Comparison of ENCODE assay signal across 19 cellular contexts in the genomic region with DNA sequence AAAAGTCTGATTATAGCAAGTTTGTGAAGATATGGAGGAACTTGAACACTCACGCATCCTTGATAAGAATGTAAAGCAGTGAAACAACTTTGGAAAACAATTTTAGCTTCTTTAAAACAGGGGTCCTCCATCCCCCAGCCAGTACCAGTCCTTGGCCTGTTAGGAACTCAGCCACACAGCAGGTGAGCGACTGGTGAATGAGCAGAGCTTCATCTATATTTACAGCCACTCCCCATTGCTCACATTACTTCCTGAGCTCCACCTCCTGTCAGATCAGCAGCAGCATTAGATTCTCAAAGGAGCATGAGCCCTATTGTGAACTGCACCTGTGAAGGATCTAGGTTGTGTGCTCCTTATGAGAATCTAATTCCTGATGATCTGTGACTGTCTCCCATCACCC.
A peak's percentile ranks its signal among the peaks of the same experiment; 100 is the strongest.
DNase-seq lines count a peak whose midpoint lies in the region; ATAC-seq, FAIRE-seq and TF ChIP-seq lines count a peak whose summit lies in the region.
"Had no signal": no experiment of that assay in that cellular context is flagged by ENCODE, and none has a peak within 500 bp of the region (broad histone marks: within the 10 kb centered on the region; RNA-seq: fewer than 3 reads in every experiment).

No MANE protein-coding gene starts in this region.

- H2BK5ac ChIP-seq in H1 (ENCODE audit: low read depth, low read length) = no peak overlapping the region

- no peaks in the 10 kb centered on the region for H3K79me2 ChIP-seq in Karpas-422 (ENCODE audit: low read length)
- H3K79me2 ChIP-seq in H1 (ENCODE audit: control insufficient read depth in 1 of 2, insufficient read depth in 2 of 2, low read length in 2 of 2) = no peaks in the 10 kb centered on the region

- H3K4me1 ChIP-seq in Karpas-422 (ENCODE audit: low read length) (peaks cover 34% of the 10 kb centered on the region), H1 (replicated peaks in 1 of 4; ENCODE audit: control insufficient read depth in 3 of 4, insufficient read depth in 4 of 4, low read length in 3 of 4) (no peaks in the 10 kb centered on the region)

- no peak overlapping the region for H2AK5ac ChIP-seq in H1 (ENCODE audit: low read depth, low read length)

- no peak for TF ChIP-seq RAD21 in H1 (IDR thresholded peaks at IDR 0.05 in 1 of 2, conservative IDR thresholded peaks at IDR 0.05 in 1 of 2; ENCODE audit: low read depth in 2 of 2, low read length in 2 of 2)

- CTCF ChIA-PET in H1 (lab: Charles Lee; ENCODE audit: partially characterized antibody) = interaction anchor here (0.8 kb wide), 1 partner anchor 281 kb away, joined by 3 read pairs; no protein-coding TSS in a partner anchor

- no peak overlapping the region for H3K18ac ChIP-seq in H1 (ENCODE audit: extremely low read depth, low read length)

- H2BK20ac ChIP-seq in H1 (ENCODE audit: low read length) = no peak overlapping the region

- H3K9me3 ChIP-seq in Karpas-422 (ENCODE audit: low read length) = peaks cover 23% of the 10 kb centered on the region
- no peaks in the 10 kb centered on the region for H3K9me3 ChIP-seq in H1 (ENCODE audit: insufficient read depth in 2 of 2, low read depth in 1 of 2, low read length in 1 of 2)

- H3K27ac ChIP-seq in Karpas-422 (ENCODE audit: low read length) (no peak overlapping the region), H1 (ENCODE audit: low read depth, low read length) (no peak overlapping the region)
- H3K27ac ChIP-seq: BLaER1, GM23248 had no signal

- H3K9ac ChIP-seq in Karpas-422 (ENCODE audit: low read length) (no peak overlapping the region), H1 (replicated peaks in 1 of 4; ENCODE audit: extremely low read depth in 1 of 4, low read depth in 3 of 4, low read length in 3 of 4) (no peak overlapping the region)
- H3K9ac ChIP-seq: BLaER1, GM23248 had no signal

- H2BK15ac ChIP-seq in H1 (ENCODE audit: low read length) = no peak overlapping the region

- no peak for ATAC-seq in GM18502 (IDR thresholded peaks at IDR 0.05; ENCODE audit: poor library complexity, unreplicated experiment)
- ATAC-seq: GM12878, HCT116 had no signal

- TF ChIP-seq POLR2A in H1 (IDR thresholded peaks at IDR 0.05; ENCODE audit: control extremely low read depth in 1 of 2, low read depth in 2 of 2, low read length in 2 of 2) = no peak

- H3K36me3 ChIP-seq in Karpas-422 (ENCODE audit: insufficient read depth, low read length) = peaks cover 7% of the 10 kb centered on the region; the same call in 1 of the 2 replicates
- H3K36me3 ChIP-seq in H1 (ENCODE audit: control insufficient read depth in 2 of 4, insufficient read depth in 4 of 4, low read length in 3 of 4) = no peaks in the 10 kb centered on the region
- H3K36me3 ChIP-seq: BLaER1 had no signal

- no peaks in the 10 kb centered on the region for H3K27me3 ChIP-seq in Karpas-422 (ENCODE audit: low read length)
- H3K27me3 ChIP-seq in H1 (replicated peaks in 1 of 4; ENCODE audit: control insufficient read depth in 3 of 4, extremely low read depth in 1 of 4, insufficient read depth in 3 of 4, low read length in 3 of 4) = peaks cover under 1 to 12% (median 9%) of the 10 kb centered on the region in 4 experiments; a peak in 5 of 7 replicates
- H3K27me3 ChIP-seq: BLaER1 had no signal

- no peak overlapping the region for H3K23ac ChIP-seq in H1 (ENCODE audit: insufficient read length)

- H3K23me2 ChIP-seq in H1 (ENCODE audit: low read depth, low read length) = no peaks in the 10 kb centered on the region

- H3K9me2 ChIP-seq in Karpas-422 (replicated peaks; ENCODE audit: insufficient read depth, low read length) = no peaks in the 10 kb centered on the region

- no peak overlapping the region for H2BK12ac ChIP-seq in H1 (ENCODE audit: low read depth, low read length)

- no peak overlapping the region for H3K14ac ChIP-seq in H1 (ENCODE audit: insufficient read length)

- no peak overlapping the region for H3K4ac ChIP-seq in H1 (replicated peaks; ENCODE audit: insufficient read length, low read depth, low read length)

- no peak overlapping the region for H3K56ac ChIP-seq in H1 (replicated peaks; ENCODE audit: insufficient read length, low read depth, low read length)

- H4K91ac ChIP-seq in H1 (replicated peaks; ENCODE audit: insufficient read length, low read length) = no peak overlapping the region

- H4K8ac ChIP-seq in H1 (ENCODE audit: extremely low read depth, insufficient read depth, low read length) = no peak overlapping the region

- no peaks in the 10 kb centered on the region for H4K20me1 ChIP-seq in Karpas-422 (ENCODE audit: insufficient read depth, low read depth, low read length)
- H4K20me1 ChIP-seq in H1 (replicated peaks in 1 of 2; ENCODE audit: control insufficient read depth in 1 of 2, insufficient read depth in 2 of 2, low read length in 2 of 2) = no peaks in the 10 kb centered on the region
- H4K20me1 ChIP-seq: BLaER1 had no signal

- H3K4me2 ChIP-seq in Karpas-422 (ENCODE audit: low read depth, low read length, poor library complexity, severe bottlenecking) (no peak overlapping the region), H1 (ENCODE audit: insufficient read depth in 1 of 2, low read depth in 2 of 2, low read length in 2 of 2) (peak overlapping the region in 1 of 2 experiments; percentile 42; a peak in 1 of 4 replicates)
- H3K4me2 ChIP-seq: BLaER1 had no signal

- TF ChIP-seq EP300 in H1 (IDR thresholded peaks at IDR 0.05; ENCODE audit: borderline replicate concordance in 1 of 2, low read depth in 2 of 2, low read length in 2 of 2) = no peak

- WGBS in H1 (ENCODE audit: extremely low coverage in 1 of 2, insufficient coverage in 1 of 2, insufficient read length in 1 of 2, insufficient replicate concordance in 2 of 2, low coverage in 1 of 2, low lambda C conversion rate in 2 of 2, missing lambda C conversion rate in 1 of 2), 2 experiments = 16% methylated on average over 2 of the region's 2 CpGs; no CpG with 5 or more reads in 1 of the 2 experiments

- H2AFZ ChIP-seq in Karpas-422 (ENCODE audit: low read length) (0 out of 2 replicates have a peak overlapping the region, but pooled peaks have one; percentile 25), H1 (ENCODE audit: low read length) (no peak overlapping the region)
- H2AFZ ChIP-seq: GM23248 had no signal

- POLR2A ChIA-PET in H1 (lab: Charles Lee; ENCODE audit: partially characterized antibody) = no interaction called here

- no peak overlapping the region for H2BK120ac ChIP-seq in H1 (replicated peaks; ENCODE audit: low read depth, low read length)

- no peak for TF ChIP-seq CTCF in H1 (IDR thresholded peaks at IDR 0.05; ENCODE audit: control extremely low read depth in 1 of 3, insufficient read depth in 1 of 3, low read depth in 1 of 3, low read length in 3 of 3)

- no peak overlapping the region for H4K5ac ChIP-seq in H1 (ENCODE audit: insufficient read length, low read depth, low read length)

- no peaks in the 10 kb centered on the region for H3K79me1 ChIP-seq in H1 (ENCODE audit: low read depth, low read length)

- H3K4me3 ChIP-seq in Karpas-422 (ENCODE audit: low read length) (no peak overlapping the region), H1 (ENCODE audit: extremely low read depth in 1 of 4, insufficient read depth in 2 of 4, low read depth in 3 of 4, low read length in 4 of 4) (no peak overlapping the region)
- H3K4me3 ChIP-seq: BLaER1, GM12878, GM23248 had no signal

- peak; percentile 71 for FAIRE-seq in H1 (lab: Jason Lieb, UNC)
- FAIRE-seq: GM12878, GM19239 had no signal

- DNase-seq in NCI-H1417 (lab: John Stamatoyannopoulos, UW) (peak; percentile 16 to 48 (median 20)), NCI-H1417 treated with DMSO at 0.1 percent for 48 hours (lab: John Stamatoyannopoulos, UW) (no peak), Karpas-422 (peak; percentile 56), H1 (ENCODE audit: low read depth in 1 of 2, low spot score in 2 of 2) (no peak), NCI-H2227 (lab: John Stamatoyannopoulos, UW; ENCODE audit: unreplicated experiment) (no peak), Kasumi-1 (lab: John Stamatoyannopoulos, UW) (no peak)
- DNase-seq: 8988T; CD4-positive, alpha-beta memory T cell; DMS53; DND-41; EL; GM23248; H7; HFFc6 had no signal

TF ChIP-seq in H1, 55 proteins besides CTCF, POLR2A, EP300 and RAD21 (continues in another document):
- TF ChIP-seq RBBP5 (IDR thresholded peaks at IDR 0.05; ENCODE audit: borderline replicate concordance, low read depth, low read length) (no peak), ASH2L (IDR thresholded peaks at IDR 0.05; ENCODE audit: low read length) (no peak), HDAC6 (IDR thresholded peaks at IDR 0.05; ENCODE audit: low read depth, low read length) (no peak), TBP (IDR thresholded peaks at IDR 0.05; ENCODE audit: low read depth, low read length) (no peak)
- TF ChIP-seq, protein P1, sequence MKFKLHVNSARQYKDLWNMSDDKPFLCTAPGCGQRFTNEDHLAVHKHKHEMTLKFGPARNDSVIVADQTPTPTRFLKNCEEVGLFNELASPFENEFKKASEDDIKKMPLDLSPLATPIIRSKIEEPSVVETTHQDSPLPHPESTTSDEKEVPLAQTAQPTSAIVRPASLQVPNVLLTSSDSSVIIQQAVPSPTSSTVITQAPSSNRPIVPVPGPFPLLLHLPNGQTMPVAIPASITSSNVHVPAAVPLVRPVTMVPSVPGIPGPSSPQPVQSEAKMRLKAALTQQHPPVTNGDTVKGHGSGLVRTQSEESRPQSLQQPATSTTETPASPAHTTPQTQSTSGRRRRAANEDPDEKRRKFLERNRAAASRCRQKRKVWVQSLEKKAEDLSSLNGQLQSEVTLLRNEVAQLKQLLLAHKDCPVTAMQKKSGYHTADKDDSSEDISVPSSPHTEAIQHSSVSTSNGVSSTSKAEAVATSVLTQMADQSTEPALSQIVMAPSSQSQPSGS (IDR thresholded peaks at IDR 0.05; ENCODE audit: low read length) = no peak

Comparison
In these comparisons a context has a peak if more than half of its experiments do, and no peak if none do; other contexts are left out.
1. DNase-seq: peak in NCI-H1417 (3 of 3) and Karpas-422 (single experiment); none in NCI-H1417 treated with DMSO at 0.1 percent for 48 hours (single experiment), H1 (0 of 2), NCI-H2227 (single experiment) and Kasumi-1 (0 of 2).